In the genomic region with DNA sequence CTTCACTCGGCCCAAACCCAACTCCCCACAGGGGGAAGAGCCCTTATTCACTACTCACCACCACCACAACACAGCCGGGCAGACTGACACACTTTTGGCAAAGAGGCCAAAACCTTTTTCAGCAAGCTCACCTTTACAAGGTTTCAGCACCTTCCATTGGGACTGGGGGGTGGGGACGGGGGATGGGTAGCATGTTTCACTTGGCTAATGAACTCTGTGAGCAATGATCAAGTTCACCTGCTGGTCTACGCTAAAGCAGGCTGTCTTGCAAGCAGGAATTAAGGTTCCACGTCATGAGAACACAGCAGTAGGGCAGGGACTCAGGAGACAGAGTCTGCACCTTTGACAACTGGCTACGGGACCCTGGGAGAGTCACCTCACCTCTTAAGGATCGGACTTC, we compare ENCODE assay signal across 9 cellular contexts. TPM values are rescaled to one million over a fixed set of nuclear protein-coding genes. Genes with fewer than 3 reads are reported as not detected.
DNase-seq lines count a peak whose midpoint lies in the region; ATAC-seq and TF ChIP-seq lines count a peak whose summit lies in the region.
"Had no signal": no experiment of that assay in that cellular context is flagged by ENCODE, and none has a peak within 500 bp of the region (broad histone marks: within the 10 kb centered on the region; RNA-seq: fewer than 3 reads in every experiment).

No MANE protein-coding gene starts in this region.

- H3K27ac ChIP-seq in BLaER1 treated with 17β-estradiol and CSF1 and Interleukin-3, amounts not matched to agents 10 nM and 100 nM, result peak overlapping the region in 5 of 11 experiments; percentile 5 to 36 (median 10); a peak in 5 of 22 replicates
- H3K27ac ChIP-seq in RWPE1 (peak overlapping the region; percentile 91), prostate gland (peak overlapping the region; percentile 26 to 47)

- no peaks in the 10 kb centered on the region for H3K27me3 ChIP-seq in BLaER1 treated with 17β-estradiol and CSF1 and Interleukin-3, amounts not matched to agents 10 nM and 100 nM
- H3K27me3 ChIP-seq in prostate gland (replicated peaks; ENCODE audit: insufficient read depth), result no peaks in the 10 kb centered on the region

- CTCF ChIA-PET in RWPE1 (lab: Yijun Ruan, JAX), result no interaction called here

- POLR2A ChIA-PET in RWPE1 (lab: Yijun Ruan, JAX; ENCODE audit: low non-redundant PET), result no interaction called here

- H3K4me2 ChIP-seq in BLaER1 treated with 17β-estradiol and CSF1 and Interleukin-3, amounts not matched to agents 10 nM and 100 nM, result peak overlapping the region; percentile 74 to 97 (median 93)

- TF ChIP-seq CTCF in RWPE1 (conservative IDR thresholded peaks at IDR 0.05; ENCODE audit: low read depth) (no peak), epithelial cell of proximal tubule (conservative IDR thresholded peaks at IDR 0.05; ENCODE audit: low read depth, low read length) (no peak), prostate gland (IDR thresholded peaks at IDR 0.05) (no peak), GM13977 (IDR thresholded peaks at IDR 0.05; ENCODE audit: extremely low read depth, insufficient read depth, missing control alignments) (no peak)

- peaks cover 0 to 10% (median 4%) of the 10 kb centered on the region in 11 experiments; a peak in 6 of 22 replicates for H3K36me3 ChIP-seq in BLaER1 treated with 17β-estradiol and CSF1 and Interleukin-3, amounts not matched to agents 10 nM and 100 nM
- no peaks in the 10 kb centered on the region for H3K36me3 ChIP-seq in prostate gland

- H3K4me1 ChIP-seq in BLaER1 treated with 17β-estradiol and CSF1 and Interleukin-3, amounts not matched to agents 10 nM and 100 nM, result peaks cover 96 to 100% (median 100%) of the 10 kb centered on the region in 10 experiments
- peaks cover 27% of the 10 kb centered on the region for H3K4me1 ChIP-seq in prostate gland (replicated peaks)

- no peaks in the 10 kb centered on the region for H3K9me3 ChIP-seq in BLaER1 treated with 17β-estradiol and CSF1 and Interleukin-3, amounts not matched to agents 10 nM and 100 nM (replicated peaks in 1 of 11)
- H3K9me3 ChIP-seq in prostate gland, result no peaks in the 10 kb centered on the region

- WGBS in prostate gland, result 39% methylated on average over 7 of the region's 7 CpGs

- TF ChIP-seq POLR2A in prostate gland (IDR thresholded peaks at IDR 0.05), result no peak

- no peak for ATAC-seq in HG03521 (IDR thresholded peaks at IDR 0.05; ENCODE audit: unreplicated experiment)

- DNase-seq in RWPE1 (ENCODE audit: low spot score) (no peak), epithelial cell of proximal tubule (ENCODE audit: low read depth) (no peak), prostate gland (ENCODE audit: low spot score) (no peak), GM13977 (ENCODE audit: low spot score) (no peak), HT-29 (ENCODE audit: low spot score) (no peak)
- no peak for DNase-seq in central memory CD4-positive, alpha-beta T cell
- DNase-seq: NCI-H748 treated with DMSO at 0.1 percent for 48 hours had no signal

- in situ Hi-C loops in GM13977 (cut with MboI; ENCODE audit: low pct_unique_long_range_greater_than_20kb, low sequenced_read_pairs, unreplicated experiment), result loop anchor here (10.0 kb wide), 1 partner anchor 102 kb away; no protein-coding TSS in a partner anchor

- no peak overlapping the region; a peak in 1 of 20 replicates for H3K4me3 ChIP-seq in BLaER1 treated with 17β-estradiol and CSF1 and Interleukin-3, amounts not matched to agents 10 nM and 100 nM
- H3K4me3 ChIP-seq in epithelial cell of proximal tubule (ENCODE audit: low read depth, low read length) (peak overlapping the region; percentile 20), prostate gland (no peak overlapping the region)

- intact Hi-C loops in prostate gland (cut with DNase I), result loop anchor here (5.0 kb wide), 1 partner anchor 105 kb away; no protein-coding TSS in a partner anchor

- H4K20me1 ChIP-seq in BLaER1 treated with 17β-estradiol and CSF1 and Interleukin-3, amounts not matched to agents 10 nM and 100 nM, result peaks cover 34 to 91% (median 72%) of the 10 kb centered on the region in 11 experiments; a peak in 21 of 22 replicates

- peak overlapping the region in 3 of 11 experiments; percentile 45 to 55 (median 46); a peak in 4 of 22 replicates for H3K9ac ChIP-seq in BLaER1 treated with 17β-estradiol and CSF1 and Interleukin-3, amounts not matched to agents 10 nM and 100 nM

RNA-seq across cellular contexts. Expression of gene FAM53B, which starts 7.0 kb away (rescaled TPM):
- 9.2 and 16.5 TPM in 2 replicates for total RNA-seq in epithelial cell of proximal tubule
- total RNA-seq in prostate gland, result 100 to 1,000 TPM in 1 of 2 donors, 10 to 100 TPM in 1; 28.9 to 101 TPM
- total RNA-seq in HT-29 (2014; rRNA removed; shearing (Covaris generic)), result 17.8 and 20.2 TPM in 2 replicates

RNA-seq across cellular contexts. Expression of gene EEF1AKMT2, which starts 54.5 kb away (rescaled TPM):
- total RNA-seq in epithelial cell of proximal tubule (16.0 and 17.0 TPM in 2 replicates), prostate gland (10 to 100 TPM; 15.7 to 20.5 TPM)
- 10.7 and 14.0 TPM in 2 replicates for total RNA-seq in HT-29 (2014; rRNA removed; shearing (Covaris generic))
